In genomic region chr11:117882539-117882938, GRCh38 we compare ENCODE assay signal across 17 cellular contexts. TPM values are rescaled to one million over a fixed set of nuclear protein-coding genes. Genes with fewer than 3 reads are reported as not detected.
DNase-seq lines count a peak whose midpoint lies in the region; TF ChIP-seq lines count a peak whose summit lies in the region.
"Had no signal": no experiment of that assay in that cellular context is flagged by ENCODE, and none has a peak within 500 bp of the region (broad histone marks: within the 10 kb centered on the region; RNA-seq: fewer than 3 reads in every experiment).

No MANE protein-coding gene starts in this region.

- CTCF ChIA-PET in PC-9 (lab: Charles Lee) = no interaction called here

- BruUV-seq in PC-9 (replicated peaks; lab: Mats Ljungman, UMichigan) = no TSS peak

- H3K36me3 ChIP-seq in hepatocyte (replicated peaks; ENCODE audit: insufficient read depth, low read depth) (no peaks in the 10 kb centered on the region), PC-9 (ENCODE audit: low read depth) (no peaks in the 10 kb centered on the region)

- TF ChIP-seq CTCF in hepatocyte (IDR thresholded peaks at IDR 0.05; ENCODE audit: poor library complexity) (no peak), PC-9 (conservative IDR thresholded peaks at IDR 0.05) (no peak), GM13976 (IDR thresholded peaks at IDR 0.05; ENCODE audit: borderline replicate concordance, control extremely low read depth, extremely low read depth, insufficient read depth, missing control alignments) (no peak)

- H3K27me3 ChIP-seq in hepatocyte = peaks cover 29% of the 10 kb centered on the region
- peaks cover 72% of the 10 kb centered on the region for H3K27me3 ChIP-seq in PC-9 (ENCODE audit: insufficient read depth, low read depth)

- POLR2A ChIA-PET in PC-9 (lab: Charles Lee; ENCODE audit: unreplicated experiment) = no interaction called here

- no peaks in the 10 kb centered on the region for H3K9me3 ChIP-seq in hepatocyte (ENCODE audit: low read depth)
- no peaks in the 10 kb centered on the region for H3K9me3 ChIP-seq in PC-9 (ENCODE audit: insufficient read depth, low read depth)

- H3K9me2 ChIP-seq in hepatocyte (replicated peaks; ENCODE audit: insufficient read depth) = no peaks in the 10 kb centered on the region
- H3K9me2 ChIP-seq in PC-9 (ENCODE audit: insufficient read depth) = no peaks in the 10 kb centered on the region

- H3K27ac ChIP-seq in hepatocyte (no peak overlapping the region), temporal lobe (ENCODE audit: low read depth, low read length) (peak overlapping the region; percentile 76), PC-9 (no peak overlapping the region)
- H3K27ac ChIP-seq: GM23248, SK-N-MC had no signal

- WGBS in hepatocyte (ENCODE audit: low lambda C conversion rate, missing lambda C conversion rate) = 11% methylated on average over 6 of the region's 6 CpGs

- peak; percentile 30 for DNase-seq in NCI-H82 (lab: John Stamatoyannopoulos, UW)
- DNase-seq in NCI-H82 treated with DMSO at 0.1 percent for 48 hours (lab: John Stamatoyannopoulos, UW; ENCODE audit: unreplicated experiment) = no peak
- peak; percentile 98 for DNase-seq in NCI-H526 treated with DMSO at 0.1 percent for 48 hours (lab: John Stamatoyannopoulos, UW)
- peak; percentile 43 for DNase-seq in hepatocyte (ENCODE audit: low spot score)
- no peak for DNase-seq in PC-9
- no peak for DNase-seq in COLO668 (lab: John Stamatoyannopoulos, UW; ENCODE audit: unreplicated experiment)
- no peak for DNase-seq in GM13976 (ENCODE audit: low spot score)
- DNase-seq: Calu3; effector CD8-positive, alpha-beta T cell; foreskin fibroblast; GM23248; small intestine; stimulated activated naive CD4-positive, alpha-beta T cell treated with Interleukin-2 at 50 U/mL for 16 hours had no signal

- H2AFZ ChIP-seq in hepatocyte (no peak overlapping the region), PC-9 (no peak overlapping the region)
- H2AFZ ChIP-seq: GM23248 had no signal

- peak overlapping the region; percentile 20 for H3K4me2 ChIP-seq in hepatocyte
- no peak overlapping the region for H3K4me2 ChIP-seq in PC-9

- no peak overlapping the region for H3K4me3 ChIP-seq in hepatocyte
- no peak overlapping the region for H3K4me3 ChIP-seq in PC-9
- H3K4me3 ChIP-seq: GM23248, SK-N-MC had no signal

- H3K4me1 ChIP-seq in hepatocyte (ENCODE audit: insufficient read depth) (peaks cover 12% of the 10 kb centered on the region), PC-9 (replicated peaks; ENCODE audit: insufficient read depth) (no peaks in the 10 kb centered on the region)

- in situ Hi-C loops in GM13976 (cut with MboI; ENCODE audit: low sequenced_read_pairs, unreplicated experiment) = no loop called here

- H4K20me1 ChIP-seq in hepatocyte (ENCODE audit: insufficient read depth, poor library complexity, severe bottlenecking) (no peaks in the 10 kb centered on the region), PC-9 (ENCODE audit: insufficient read depth) (no peaks in the 10 kb centered on the region)

- H3K79me2 ChIP-seq in hepatocyte (no peaks in the 10 kb centered on the region), PC-9 (ENCODE audit: low read depth) (no peaks in the 10 kb centered on the region)

- H3F3A ChIP-seq in PC-9 (ENCODE audit: insufficient read depth, low read depth) = no peaks in the 10 kb centered on the region

- intact Hi-C loops in PC-9 (cut with micrococcal nuclease; ENCODE audit: unreplicated experiment) = no loop called here

RNA-seq across cellular contexts. Expression of gene FXYD6, which starts 6.1 kb away (rescaled TPM):
- total RNA-seq in hepatocyte (19.5 and 28.3 TPM in 2 replicates), temporal lobe (149 TPM), PC-9 (2021) (0.20 and 0.48 TPM in 2 replicates)
- 56.9 and 68.2 TPM in 2 replicates for polyA plus RNA-seq in hepatocyte
- total RNA-seq: GM23248, HepG2, osteoblast had no signal
- polyA plus RNA-seq: GM23248, HepG2 had no signal

RNA-seq across cellular contexts. Expression of gene TMPRSS13, which starts 46.7 kb away (rescaled TPM):
- total RNA-seq in hepatocyte = 1.0 and 1.3 TPM in 2 replicates
- 1.1 and 1.9 TPM in 2 replicates for polyA plus RNA-seq in hepatocyte
- total RNA-seq in temporal lobe = 0.25 TPM
- total RNA-seq in PC-9 (2021) = 18.5 and 21.7 TPM in 2 replicates
- total RNA-seq: GM23248, HepG2, osteoblast had no signal
- polyA plus RNA-seq: GM23248, HepG2 had no signal

RNA-seq across cellular contexts. Expression of gene FXYD2, which starts 58.0 kb away (rescaled TPM):
- total RNA-seq in hepatocyte = 72.7 and 100 TPM in 2 replicates
- 93.8 and 97.7 TPM in 2 replicates for polyA plus RNA-seq in hepatocyte
- total RNA-seq in temporal lobe = 0.49 TPM
- not detected in 2 replicates for total RNA-seq in PC-9 (2021)
- total RNA-seq: GM23248, osteoblast had no signal
- polyA plus RNA-seq: GM23248 had no signal

Comparison
In these comparisons a context has a peak if more than half of its experiments do, and no peak if none do; other contexts are left out.
1. DNase-seq: peak in NCI-H82 (single experiment), NCI-H526 treated with DMSO at 0.1 percent for 48 hours (single experiment) and hepatocyte (single experiment); none in NCI-H82 treated with DMSO at 0.1 percent for 48 hours (single experiment), PC-9 (0 of 2), COLO668 (single experiment) and GM13976 (single experiment).
2. RNA of gene FXYD6, which starts 6.1 kb away (total RNA-seq): 149 TPM in temporal lobe (single experiment) and 19.5 to 28.3 TPM in hepatocyte; 0.20 to 0.48 TPM in PC-9; every median in the first group is over 10 times any median in the second.
3. RNA of gene FXYD2, which starts 58.0 kb away (total RNA-seq): 72.7 to 100 TPM in hepatocyte; 0.49 TPM in temporal lobe (single experiment) and not detected in PC-9; every median in the first group is over 10 times any median in the second.